In genomic region chr2:146579154-146579930, GRCh38 we compare ENCODE assay signal across 13 cellular contexts.
DNase-seq lines count a peak whose midpoint lies in the region; ATAC-seq and TF ChIP-seq lines count a peak whose summit lies in the region.
"Had no signal": no experiment of that assay in that cellular context is flagged by ENCODE, and none has a peak within 500 bp of the region (broad histone marks: within the 10 kb centered on the region; RNA-seq: fewer than 3 reads in every experiment).

No MANE protein-coding gene starts in this region.

- no peak overlapping the region for H3K4me3 Mint-ChIP-seq in CD8-positive, alpha-beta memory T cell
- H3K4me3 Mint-ChIP-seq: brain; T-helper 1 cell treated with Interleukin-12 subunit alpha and Interleukin-12 subunit beta and Interleukin-4 antibody, amounts not matched to agents 30 μg/mL and 1 μg/mL, for 36 hours; type B pancreatic cell had no signal

- no peak for TF ChIP-seq CTCF in fibroblast of villous mesenchyme (IDR thresholded peaks at IDR 0.05; ENCODE audit: insufficient read depth, low read depth, low read length)

- H3K4me1 Mint-ChIP-seq in CD8-positive, alpha-beta memory T cell, result no peaks in the 10 kb centered on the region

- no peaks in the 10 kb centered on the region for H3K27me3 ChIP-seq in CD8-positive, alpha-beta memory T cell (ENCODE audit: insufficient read depth, low read length, poor library complexity, severe bottlenecking)

- H3K36me3 ChIP-seq in CD8-positive, alpha-beta memory T cell (ENCODE audit: insufficient read depth, low read length), result no peaks in the 10 kb centered on the region
- H3K36me3 ChIP-seq: gastroesophageal sphincter had no signal

- H3K9me3 ChIP-seq in CD8-positive, alpha-beta memory T cell (ENCODE audit: low read length), result no peaks in the 10 kb centered on the region
- H3K9me3 ChIP-seq: gastroesophageal sphincter had no signal

- H3K27ac Mint-ChIP-seq in CD8-positive, alpha-beta memory T cell, result no peak overlapping the region
- H3K27ac Mint-ChIP-seq: brain; T-helper 1 cell treated with Interleukin-12 subunit alpha and Interleukin-12 subunit beta and Interleukin-4 antibody, amounts not matched to agents 30 μg/mL and 1 μg/mL, for 36 hours; type B pancreatic cell had no signal

- H3K27ac ChIP-seq in CD8-positive, alpha-beta memory T cell (ENCODE audit: low read depth, low read length), result no peak overlapping the region
- H3K27ac ChIP-seq: gastroesophageal sphincter had no signal

- no peak for ATAC-seq in GM19463 (IDR thresholded peaks at IDR 0.05; ENCODE audit: unreplicated experiment)
- ATAC-seq: gastroesophageal sphincter had no signal

- DNase-seq in 8988T (peak; percentile 20), HCEC 1CT (peak; percentile 86), SW 1271 (lab: John Stamatoyannopoulos, UW) (peak; percentile 10 to 72), fibroblast of villous mesenchyme (ENCODE audit: low read depth) (peak; percentile 55), NCI-H1092 treated with DMSO at 0.1 percent for 48 hours (lab: John Stamatoyannopoulos, UW) (no peak), medulla oblongata (ENCODE audit: extremely low spot score) (no peak)
- DNase-seq in CD8-positive, alpha-beta memory T cell, result no peak
- DNase-seq: NCI-H774 had no signal

- H3K4me3 ChIP-seq in fibroblast of villous mesenchyme (ENCODE audit: low read depth, low read length), result no peak overlapping the region
- H3K4me3 ChIP-seq in CD8-positive, alpha-beta memory T cell (ENCODE audit: low read length), result no peak overlapping the region
- H3K4me3 ChIP-seq: gastroesophageal sphincter had no signal

- CTCF ChIA-PET in CD8-positive, alpha-beta memory T cell (lab: Charles Lee), result no interaction called here

- H3K9me3 Mint-ChIP-seq in CD8-positive, alpha-beta memory T cell, result peaks cover 0 to 5% (median 0%) of the 10 kb centered on the region in 5 donors
- H3K9me3 Mint-ChIP-seq: brain; T-helper 1 cell treated with Interleukin-12 subunit alpha and Interleukin-12 subunit beta and Interleukin-4 antibody, amounts not matched to agents 30 μg/mL and 1 μg/mL, for 36 hours; type B pancreatic cell had no signal

- H3K4me1 ChIP-seq in CD8-positive, alpha-beta memory T cell (ENCODE audit: insufficient read depth, low read length), result no peaks in the 10 kb centered on the region
- H3K4me1 ChIP-seq: gastroesophageal sphincter had no signal

- POLR2A ChIA-PET in CD8-positive, alpha-beta memory T cell (lab: Charles Lee), result no interaction called here

- H3K27me3 Mint-ChIP-seq in CD8-positive, alpha-beta memory T cell, result no peaks in the 10 kb centered on the region

- no peaks in the 10 kb centered on the region for H3K36me3 Mint-ChIP-seq in CD8-positive, alpha-beta memory T cell
- H3K36me3 Mint-ChIP-seq: brain, type B pancreatic cell had no signal

Comparison
In these comparisons a context has a peak if more than half of its experiments do, and no peak if none do; other contexts are left out.
1. DNase-seq: peak in 8988T (single experiment), HCEC 1CT (single experiment), SW 1271 (2 of 2) and fibroblast of villous mesenchyme (single experiment); none in CD8-positive, alpha-beta memory T cell (0 of 5), NCI-H1092 treated with DMSO at 0.1 percent for 48 hours (single experiment) and medulla oblongata (single experiment).